Comparison of ENCODE assay signal across 6 cellular contexts in the genomic region with DNA sequence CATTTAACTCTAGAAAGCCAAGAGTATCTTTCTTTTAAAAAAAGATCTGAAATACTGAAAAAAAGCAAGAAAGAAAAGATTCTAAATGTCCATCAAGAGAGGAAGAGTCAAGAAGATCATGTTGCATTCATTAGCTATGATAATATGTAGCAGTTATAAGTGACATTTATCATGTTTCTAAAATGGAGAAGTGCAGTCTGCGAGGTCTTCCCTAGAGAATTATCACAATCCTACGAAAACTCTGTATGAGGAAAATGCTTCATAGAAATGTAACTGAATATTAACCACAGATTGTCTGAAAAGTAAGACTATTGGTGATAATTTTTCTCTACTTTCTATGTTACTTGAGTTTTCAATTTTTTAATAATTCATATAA.
"Had no signal": no experiment of that assay in that cellular context is flagged by ENCODE, and none has a peak within 500 bp of the region (broad histone marks: within the 10 kb centered on the region; RNA-seq: fewer than 3 reads in every experiment).

No MANE protein-coding gene starts in this region.

- DNase-seq: H9, HCEC 1CT, IMR-90, KG1 had no signal

- H3K4me3 ChIP-seq: GM23338, K562 had no signal

- H3K4me2 ChIP-seq: GM23338 had no signal
